Comparison of ENCODE assay signal across 25 cellular contexts in the genomic region with DNA sequence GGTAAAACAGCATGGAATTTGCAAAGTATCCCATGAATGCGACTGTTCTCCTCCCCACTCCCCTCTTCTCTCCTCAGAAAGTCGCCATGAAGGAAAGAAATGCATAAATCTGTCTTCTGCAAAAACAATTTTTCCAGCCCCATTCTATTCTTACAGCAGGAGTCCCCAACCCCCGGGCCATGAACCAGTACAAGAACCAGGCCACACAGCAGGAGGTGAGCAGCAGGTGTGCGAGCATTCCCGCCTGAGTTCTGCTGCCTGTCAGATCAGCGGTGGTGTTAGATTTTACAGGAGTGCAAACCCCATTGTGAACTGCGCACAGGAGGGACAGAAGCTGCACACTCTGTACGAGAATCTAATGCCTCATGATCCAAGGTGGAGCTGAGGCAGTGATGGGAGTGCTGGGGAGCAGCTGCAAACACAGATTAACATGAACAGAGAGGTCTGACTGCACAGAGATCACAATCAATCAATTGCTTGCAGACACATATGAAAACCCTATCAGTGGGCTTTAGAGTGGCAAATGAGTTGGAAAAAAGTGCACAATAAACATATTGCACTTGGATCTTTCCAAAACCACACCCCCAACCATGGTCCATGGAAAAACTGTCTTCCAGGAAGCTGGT.
"Had no signal": no experiment of that assay in that cellular context is flagged by ENCODE, and none has a peak within 500 bp of the region (broad histone marks: within the 10 kb centered on the region; RNA-seq: fewer than 3 reads in every experiment).

No MANE protein-coding gene starts in this region.

- H3K27ac ChIP-seq: adrenal gland, Peyer's patch, RWPE1, SJCRH30 had no signal

- H3K4me3 ChIP-seq: adrenal gland, MG63, Peyer's patch, SJCRH30 had no signal

- H3K36me3 Mint-ChIP-seq: activated naive CD4-positive, alpha-beta T cell treated with anti-CD3 and anti-CD28 coated beads, Interleukin-2, amount 10 ng/mL, durations not matched to agents 7 days and 5 days; activated naive CD8-positive, alpha-beta T cell treated with anti-CD3 and anti-CD28 coated beads, Interleukin-2, amount 10 ng/mL, durations not matched to agents 7 days and 5 days had no signal

- H3K4me1 ChIP-seq: adrenal gland, Peyer's patch, SJCRH30 had no signal

- H3K27ac Mint-ChIP-seq: activated CD4-positive, alpha-beta memory T cell treated with anti-CD3 and anti-CD28 coated beads, Interleukin-2, amount 10 ng/mL, durations not matched to agents 7 days and 5 days; activated naive CD4-positive, alpha-beta T cell treated with anti-CD3 and anti-CD28 coated beads, Interleukin-2, amount 10 ng/mL, durations not matched to agents 7 days and 5 days; activated naive CD8-positive, alpha-beta T cell treated with anti-CD3 and anti-CD28 coated beads, Interleukin-2, amount 10 ng/mL, durations not matched to agents 7 days and 5 days; activated T-cell treated with anti-CD3 and anti-CD28 coated beads, Interleukin-2, amount 50 U/mL, for 72 hours; activated T-helper 2 cell treated with anti-CD3 and anti-CD28 coated beads, Interferon-gamma antibody, Interleukin-2, Interleukin-4, amounts not matched to agents 10 μg/mL and 5 μg/mL and 100 μg/mL, durations not matched to agents 14 hours and 24 hours and 36 hours had no signal

- H3K36me3 ChIP-seq: adrenal gland, MG63, Peyer's patch, SJCRH30 had no signal

- H3K9me3 ChIP-seq: adrenal gland, MG63, Peyer's patch, SJCRH30 had no signal

- H3K4me1 Mint-ChIP-seq: activated CD4-positive, alpha-beta memory T cell treated with anti-CD3 and anti-CD28 coated beads, Interleukin-2, amount 10 ng/mL, durations not matched to agents 7 days and 5 days; activated naive CD4-positive, alpha-beta T cell treated with anti-CD3 and anti-CD28 coated beads, Interleukin-2, amount 10 ng/mL, durations not matched to agents 7 days and 5 days; activated naive CD8-positive, alpha-beta T cell treated with anti-CD3 and anti-CD28 coated beads, Interleukin-2, amount 10 ng/mL, durations not matched to agents 7 days and 5 days had no signal

- H3K27me3 ChIP-seq: adrenal gland, MG63, Peyer's patch had no signal

- H3K27me3 Mint-ChIP-seq: activated CD4-positive, alpha-beta memory T cell treated with anti-CD3 and anti-CD28 coated beads, Interleukin-2, amount 10 ng/mL, durations not matched to agents 7 days and 5 days; activated naive CD4-positive, alpha-beta T cell treated with anti-CD3 and anti-CD28 coated beads, Interleukin-2, amount 10 ng/mL, durations not matched to agents 7 days and 5 days had no signal

- DNase-seq: activated CD4-positive, alpha-beta memory T cell treated with anti-CD3 and anti-CD28 coated beads, Interleukin-2, amount 10 ng/mL, durations not matched to agents 7 days and 5 days; activated CD4-positive, alpha-beta T cell treated with anti-CD3 and anti-CD28 coated beads, Interleukin-2, amount 50 U/mL, for 1 hour; activated CD4-positive, CD25-positive, alpha-beta regulatory T cell; activated gamma-delta T cell treated with Interleukin-2 at 50 U/mL for 16 hours; activated naive CD4-positive, alpha-beta T cell treated with anti-CD3 and anti-CD28 coated beads, Interleukin-2, amount 10 ng/mL, durations not matched to agents 7 days and 5 days; activated naive CD8-positive, alpha-beta T cell treated with anti-CD3 and anti-CD28 coated beads, Interleukin-2, amount 10 ng/mL, durations not matched to agents 7 days and 5 days; activated T-cell treated with anti-CD3 and anti-CD28 coated beads for 4 hours; activated T-cell treated with anti-CD3 and anti-CD28 coated beads, Interleukin-2, amount 50 U/mL, for 72 hours; adrenal gland; anterior cingulate cortex; cerebellar nuclear complex; MG63; MV-4-11; NCI-H1092 treated with DMSO at 0.1 percent for 48 hours; NCI-H1694; NCI-H2029; NCI-H774; NK-92 treated with Interleukin-12 subunit alpha and Interleukin-12 subunit beta, amount 100 ng/mL, for 24 hours; Right ventricle myocardium superior; SJCRH30; T-helper 2 cell; T1000 had no signal

- H3K4me3 Mint-ChIP-seq: activated CD4-positive, alpha-beta memory T cell treated with anti-CD3 and anti-CD28 coated beads, Interleukin-2, amount 10 ng/mL, durations not matched to agents 7 days and 5 days; activated naive CD4-positive, alpha-beta T cell treated with anti-CD3 and anti-CD28 coated beads, Interleukin-2, amount 10 ng/mL, durations not matched to agents 7 days and 5 days; activated naive CD8-positive, alpha-beta T cell treated with anti-CD3 and anti-CD28 coated beads, Interleukin-2, amount 10 ng/mL, durations not matched to agents 7 days and 5 days; activated T-cell treated with anti-CD3 and anti-CD28 coated beads, Interleukin-2, amount 50 U/mL, for 72 hours had no signal
